Comparison of ENCODE assay signal across 8 cellular contexts in genomic region chr2:164737612-164738081, GRCh38.
DNase-seq lines count a peak whose midpoint lies in the region; ATAC-seq and TF ChIP-seq lines count a peak whose summit lies in the region.

No MANE protein-coding gene starts in this region.

- intact Hi-C loops in Panc1 (cut with micrococcal nuclease; ENCODE audit: unreplicated experiment) (loop anchor here (1.0 kb wide), 1 partner anchor 179 kb away; no protein-coding TSS in a partner anchor), tibial artery (cut with DNase I; ENCODE audit: low total_unique reads) (loop anchor here (5.0 kb wide), 2 partner anchors 105 to 175 kb away; partner anchors contain the start of gene COBLL1)

- POLR2A ChIA-PET in Panc1 (lab: Charles Lee), result no interaction called here

- H4K20me1 ChIP-seq in Karpas-422 (ENCODE audit: insufficient read depth, low read depth, low read length), result no peaks in the 10 kb centered on the region

- H3K9me3 ChIP-seq in Karpas-422 (ENCODE audit: low read length) (no peaks in the 10 kb centered on the region), Panc1 (ENCODE audit: control insufficient read depth, insufficient read depth, low read depth, low read length) (no peaks in the 10 kb centered on the region), liver (ENCODE audit: control insufficient read depth in 4 of 4, low read length in 3 of 4) (no peaks in the 10 kb centered on the region), tibial artery (no peaks in the 10 kb centered on the region)

- H3K27me3 ChIP-seq in Karpas-422 (ENCODE audit: low read length) (no peaks in the 10 kb centered on the region), Panc1 (ENCODE audit: control insufficient read depth, insufficient read depth, low read length) (no peaks in the 10 kb centered on the region; the same call in 1 of the 2 replicates), liver (ENCODE audit: control insufficient read depth in 4 of 4, insufficient read depth in 4 of 4, low read length in 3 of 4) (no peaks in the 10 kb centered on the region), tibial artery (no peaks in the 10 kb centered on the region)

- H3K4me3 ChIP-seq in Karpas-422 (ENCODE audit: low read length), result no peak overlapping the region
- H3K4me3 ChIP-seq in Panc1 (ENCODE audit: low read depth in 2 of 2, low read length in 2 of 2), result no peak overlapping the region
- no peak overlapping the region for H3K4me3 ChIP-seq in liver (ENCODE audit: low read depth in 1 of 3, low read length in 3 of 3)
- no peak overlapping the region for H3K4me3 ChIP-seq in tibial artery

- in situ Hi-C loops in Panc1 (cut with HindIII; ENCODE audit: low pct_unique_long_range_greater_than_20kb, low sequenced_read_pairs), result no loop called here

- no TSS peak for BruUV-seq in Panc1 (replicated peaks; lab: Mats Ljungman, UMichigan)

- TF ChIP-seq CTCF in Panc1 (IDR thresholded peaks at IDR 0.05) (peak; percentile 82), liver (IDR thresholded peaks at IDR 0.05; ENCODE audit: low read depth, low read length, missing input control) (peak; percentile 68), tibial artery (IDR thresholded peaks at IDR 0.05) (peak; percentile 64 to 80)

- peak; percentile 95 to 96 for TF ChIP-seq RAD21 in liver (IDR thresholded peaks at IDR 0.05)

- CTCF ChIA-PET in Panc1 (lab: Charles Lee), result interaction anchor here (0.6 kb wide), 1 partner anchor 15 kb away, joined by 3 read pairs; no protein-coding TSS in a partner anchor

- peak; percentile 87 for ATAC-seq in GM21526 (IDR thresholded peaks at IDR 0.05; ENCODE audit: low FRiP score, unreplicated experiment)
- peak; percentile 80 for ATAC-seq in Panc1
- no peak for ATAC-seq in HG02970 (IDR thresholded peaks at IDR 0.05; ENCODE audit: low FRiP score, unreplicated experiment)

- no peaks in the 10 kb centered on the region for H3K79me2 ChIP-seq in Karpas-422 (ENCODE audit: low read length)

- H3K27ac ChIP-seq in Karpas-422 (ENCODE audit: low read length) (no peak overlapping the region), Panc1 (ENCODE audit: low read length) (no peak overlapping the region), liver (ENCODE audit: low read depth in 1 of 2, low read length in 2 of 2) (peak overlapping the region in 1 of 2 donors; percentile 45), tibial artery (peak overlapping the region; percentile 32 to 36)

- no peaks in the 10 kb centered on the region for H3K9me2 ChIP-seq in Karpas-422 (replicated peaks; ENCODE audit: insufficient read depth, low read length)

- H3K36me3 ChIP-seq in Karpas-422 (ENCODE audit: insufficient read depth, low read length) (no peaks in the 10 kb centered on the region), Panc1 (ENCODE audit: control insufficient read depth, insufficient read depth, low read length) (no peaks in the 10 kb centered on the region), liver (ENCODE audit: control insufficient read depth in 4 of 4, insufficient read depth in 3 of 4, low read depth in 1 of 4, low read length in 3 of 4) (no peaks in the 10 kb centered on the region), tibial artery (no peaks in the 10 kb centered on the region)

- no peak overlapping the region for H3K9ac ChIP-seq in Karpas-422 (ENCODE audit: low read length)
- H3K9ac ChIP-seq in liver (ENCODE audit: low read depth in 1 of 2, low read length in 2 of 2), result peak overlapping the region in 1 of 2 donors; percentile 42

- no peak overlapping the region for H2AFZ ChIP-seq in Karpas-422 (ENCODE audit: low read length)

- DNase-seq in ELF-1 (ENCODE audit: low read depth, low spot score) (peak; percentile 70), Karpas-422 (peak; percentile 84), Panc1 (ENCODE audit: low read depth, low spot score) (no peak), dermis blood vessel endothelial cell (peak; percentile 85), tibial artery (peak in 1 of 2 donors; percentile 54)

- H3K4me1 ChIP-seq in Karpas-422 (ENCODE audit: low read length) (no peaks in the 10 kb centered on the region), Panc1 (ENCODE audit: control insufficient read depth, insufficient read depth, low read length) (no peaks in the 10 kb centered on the region), liver (ENCODE audit: control insufficient read depth in 4 of 4, insufficient read depth in 4 of 4, low read length in 3 of 4) (peaks cover 2 to 25% (median 16%) of the 10 kb centered on the region in 4 donors), tibial artery (peaks cover 0 to 58% (median 17%) of the 10 kb centered on the region in 4 donors)

- WGBS in liver, result 2% methylated on average over 9 of the region's 9 CpGs

- H3K4me2 ChIP-seq in Karpas-422 (ENCODE audit: low read depth, low read length, poor library complexity, severe bottlenecking), result no peak overlapping the region

TF ChIP-seq in liver, 16 proteins besides CTCF, POLR2A, EP300 and RAD21:
- TF ChIP-seq MAX (IDR thresholded peaks at IDR 0.05), result peak; percentile 22
- no peak for TF ChIP-seq ATF3 (IDR thresholded peaks at IDR 0.05)

Comparison
In these comparisons a context has a peak if more than half of its experiments do, and no peak if none do; other contexts are left out.
1. H3K27ac ChIP-seq: peak in tibial artery (2 of 2); none in Karpas-422 (single experiment) and Panc1 (single experiment).
2. Peak in every context shown above with its lines, with median percentiles within 50 percentile points of each other: CTCF ChIP-seq.